Comparison of ENCODE assay signal across 8 cellular contexts in genomic region chr14:60981626-60982455, GRCh38. TPM values are rescaled to one million over a fixed set of nuclear protein-coding genes. Genes with fewer than 3 reads are reported as not detected.
DNase-seq lines count a peak whose midpoint lies in the region; ATAC-seq and TF ChIP-seq lines count a peak whose summit lies in the region.

No MANE protein-coding gene starts in this region.

- CTCF ChIA-PET in RWPE1 (lab: Yijun Ruan, JAX): interaction anchor here (1.2 kb wide), 1 partner anchor 260 kb away, joined by 8 read pairs; no protein-coding TSS in a partner anchor

- no peak for TF ChIP-seq CTCF in AG10803 (conservative IDR thresholded peaks at IDR 0.05; ENCODE audit: low read length)
- TF ChIP-seq CTCF in RWPE1 (conservative IDR thresholded peaks at IDR 0.05; ENCODE audit: low read depth): no peak
- TF ChIP-seq CTCF in foreskin keratinocyte (conservative IDR thresholded peaks at IDR 0.05): no peak

- H3K4me3 Mint-ChIP-seq in stimulated activated naive B cell treated with anti-CD40 and anti-IgM and Interleukin-4, amounts not matched to agents 10 μg/mL and 1 μg/mL and 100 μg/mL, for 72 hours: no peak overlapping the region

- no peaks in the 10 kb centered on the region for H3K9me3 Mint-ChIP-seq in stimulated activated naive B cell treated with anti-CD40 and anti-IgM and Interleukin-4, amounts not matched to agents 10 μg/mL and 1 μg/mL and 100 μg/mL, for 72 hours

- peaks cover 18% of the 10 kb centered on the region for H3K4me1 ChIP-seq in foreskin keratinocyte

- peak; percentile 76 for DNase-seq in AG10803 (ENCODE audit: low read depth)
- DNase-seq in RWPE1 (ENCODE audit: low spot score): peak; percentile 33
- DNase-seq in foreskin keratinocyte: peak; percentile 33 to 60
- DNase-seq in retina: peak; percentile 22
- no peak for DNase-seq in stimulated activated naive B cell treated with anti-CD40 and anti-IgM and Interleukin-4, amounts not matched to agents 10 μg/mL and 1 μg/mL and 100 μg/mL, for 72 hours
- no peak for DNase-seq in NCI-H2171 (lab: John Stamatoyannopoulos, UW)
- DNase-seq in activated gamma-delta T cell (lab: John Stamatoyannopoulos, UW): no peak

- H3K27me3 ChIP-seq in foreskin keratinocyte: no peaks in the 10 kb centered on the region

- H3K27ac ChIP-seq in RWPE1: peak overlapping the region; percentile 83
- H3K27ac ChIP-seq in foreskin keratinocyte: peak overlapping the region; percentile 96

- peaks cover 8 to 12% of the 10 kb centered on the region in 2 donors for H3K4me1 Mint-ChIP-seq in stimulated activated naive B cell treated with anti-CD40 and anti-IgM and Interleukin-4, amounts not matched to agents 10 μg/mL and 1 μg/mL and 100 μg/mL, for 72 hours

- POLR2A ChIA-PET in RWPE1 (lab: Yijun Ruan, JAX; ENCODE audit: low non-redundant PET): interaction anchor here (0.7 kb wide), 1 partner anchor 332 kb away, joined by 3 read pairs; no protein-coding TSS in a partner anchor

- H3K27me3 Mint-ChIP-seq in stimulated activated naive B cell treated with anti-CD40 and anti-IgM and Interleukin-4, amounts not matched to agents 10 μg/mL and 1 μg/mL and 100 μg/mL, for 72 hours: no peaks in the 10 kb centered on the region

- H3K27ac Mint-ChIP-seq in stimulated activated naive B cell treated with anti-CD40 and anti-IgM and Interleukin-4, amounts not matched to agents 10 μg/mL and 1 μg/mL and 100 μg/mL, for 72 hours: no peak overlapping the region

- ATAC-seq in GM21526 (IDR thresholded peaks at IDR 0.05; ENCODE audit: low FRiP score, unreplicated experiment) (peak; percentile 5), foreskin keratinocyte (peak; percentile 51)
- ATAC-seq in stimulated activated naive B cell treated with anti-CD40 and anti-IgM and Interleukin-4, amounts not matched to agents 10 μg/mL and 1 μg/mL and 100 μg/mL, for 72 hours (replicated peaks): no peak

- H3K4me3 ChIP-seq in AG10803 (ENCODE audit: low read length): peak overlapping the region; percentile 85

- peaks cover 7 to 15% of the 10 kb centered on the region in 2 donors for H3K36me3 Mint-ChIP-seq in stimulated activated naive B cell treated with anti-CD40 and anti-IgM and Interleukin-4, amounts not matched to agents 10 μg/mL and 1 μg/mL and 100 μg/mL, for 72 hours

RNA-seq across cellular contexts. Expression of gene SLC38A6, which starts 0.8 kb away (rescaled TPM):
- 9.2 and 9.4 TPM in 2 replicates for total RNA-seq in foreskin keratinocyte
- polyA plus RNA-seq in foreskin keratinocyte: 7.2 and 7.9 TPM in 2 replicates

RNA-seq across cellular contexts. Expression of gene TRMT5, which starts 1.0 kb away (rescaled TPM):
- total RNA-seq in foreskin keratinocyte: 14.6 and 17.2 TPM in 2 replicates
- 5.3 and 7.0 TPM in 2 replicates for polyA plus RNA-seq in foreskin keratinocyte

Comparison
In these comparisons a context has a peak if more than half of its experiments do, and no peak if none do; other contexts are left out.
1. DNase-seq: peak in AG10803 (single experiment), RWPE1 (single experiment), foreskin keratinocyte (2 of 2) and retina (single experiment); none in stimulated activated naive B cell treated with anti-CD40 and anti-IgM and Interleukin-4, amounts not matched to agents 10 μg/mL and 1 μg/mL and 100 μg/mL, for 72 hours (single experiment), NCI-H2171 (single experiment) and activated gamma-delta T cell (single experiment).
2. ATAC-seq: peak in GM21526 (single experiment) and foreskin keratinocyte (single experiment); none in stimulated activated naive B cell treated with anti-CD40 and anti-IgM and Interleukin-4, amounts not matched to agents 10 μg/mL and 1 μg/mL and 100 μg/mL, for 72 hours (0 of 2).